1 cellular context compared by ENCODE assay signal in genomic region chr7:77873416-77874327, GRCh38.
A peak's percentile ranks its signal among the peaks of the same experiment; 100 is the strongest.
TF ChIP-seq lines count a peak whose summit lies in the region.
"Not testable (repeated sequence)": the region's sequence is repeated elsewhere in the genome, so short reads cannot be mapped to it uniquely, and the experiment has no call there.

No MANE protein-coding gene starts in this region.

TF ChIP-seq in K562, 482 proteins besides CTCF, POLR2A, EP300 and RAD21 (continued from another document):
- TF ChIP-seq MAX (CRISPR knock-in tag; IDR thresholded peaks at IDR 0.05) (peak; percentile 62), ZNF134 (CRISPR knock-in tag; conservative IDR thresholded peaks at IDR 0.05) (0 out of 2 replicates have a peak, but pooled peaks have one; percentile 25), TAL1 (IDR thresholded peaks at IDR 0.05) (peak; percentile 99), TRIM24 (IDR thresholded peaks at IDR 0.05) (peak; percentile 95 to 97), PHB2 (IDR thresholded peaks at IDR 0.05; ENCODE audit: low read depth) (peak; percentile 92), RB1 (IDR thresholded peaks at IDR 0.05; ENCODE audit: low read depth) (0 out of 2 replicates have a peak, but pooled peaks have one; percentile 14), ZNF639 (CRISPR knock-in tag; conservative IDR thresholded peaks at IDR 0.05 in 1 of 2, IDR thresholded peaks at IDR 0.05 in 1 of 2) (peak in 1 of 2 experiments; percentile 44; a peak in 1 of 4 replicates), DPF2 (IDR thresholded peaks at IDR 0.05) (peak; percentile 93), CBFA2T2 (conservative IDR thresholded peaks at IDR 0.05) (peak; percentile 98), CBX3 (IDR thresholded peaks at IDR 0.05; ENCODE audit: borderline replicate concordance in 1 of 2, low read length in 2 of 2) (peak in 1 of 2 experiments; percentile 20; a peak in 1 of 3 replicates), L3MBTL2 (IDR thresholded peaks at IDR 0.05) (peak; percentile 18; the same call in 1 of the 2 replicates), CEBPB (tag; IDR thresholded peaks at IDR 0.05) (peak; percentile 56), HBP1 (CRISPR knock-in tag; IDR thresholded peaks at IDR 0.05) (0 out of 2 replicates have a peak, but pooled peaks have one; percentile 10), ZNF197 (CRISPR knock-in tag; IDR thresholded peaks at IDR 0.05; ENCODE audit: low read depth) (0 out of 2 replicates have a peak, but pooled peaks have one; percentile 40), GATA2 (CRISPR knock-in tag; IDR thresholded peaks at IDR 0.05) (peak; percentile 98), FOXM1 (IDR thresholded peaks at IDR 0.05; ENCODE audit: low read depth) (peak; percentile 91), MTA1 (IDR thresholded peaks at IDR 0.05; ENCODE audit: borderline replicate concordance) (peak; percentile 32; the same call in 1 of the 2 replicates), ATF7 (IDR thresholded peaks at IDR 0.05) (peak; percentile 55), ZNF175 (CRISPR knock-in tag; IDR thresholded peaks at IDR 0.05; ENCODE audit: low read depth) (0 out of 2 replicates have a peak, but pooled peaks have one; percentile 35), LEF1 (IDR thresholded peaks at IDR 0.05) (peak; percentile 68; the same call in 1 of the 2 replicates), ZBTB11 (CRISPR knock-in tag; IDR thresholded peaks at IDR 0.05) (peak in 1 of 3 experiments; percentile 64; a peak in 2 of 6 replicates), RNF2 (IDR thresholded peaks at IDR 0.05) (peak; percentile 31; the same call in 1 of the 2 replicates), FOXA1 (IDR thresholded peaks at IDR 0.05; ENCODE audit: borderline replicate concordance) (peak; percentile 14; the same call in 1 of the 2 replicates), FOXK2 (conservative IDR thresholded peaks at IDR 0.05 in 1 of 2, IDR thresholded peaks at IDR 0.05 in 1 of 2; ENCODE audit: low read depth in 2 of 2) (0 out of 4 replicates have a peak, but pooled peaks of 1 of the 2 experiments have one; percentile 43), ZNF395 (CRISPR knock-in tag; IDR thresholded peaks at IDR 0.05) (peak; percentile 87; the same call in 1 of the 2 replicates), NR2C1 (IDR thresholded peaks at IDR 0.05) (0 out of 2 replicates have a peak, but pooled peaks have one; percentile 25), POLR2AphosphoS5 (IDR thresholded peaks at IDR 0.05; ENCODE audit: control insufficient read depth, insufficient read depth, low read depth, low read length) (peak; percentile 98), ID3 (tag; IDR thresholded peaks at IDR 0.05) (0 out of 2 replicates have a peak, but pooled peaks have one; percentile 53), NBN (IDR thresholded peaks at IDR 0.05; ENCODE audit: low read depth) (0 out of 2 replicates have a peak, but pooled peaks have one; percentile 56), BCOR (IDR thresholded peaks at IDR 0.05) (peak; percentile 56; the same call in 1 of the 2 replicates), MYC (IDR thresholded peaks at IDR 0.05; ENCODE audit: low read depth, low read length) (peak; percentile 43; the same call in 1 of the 2 replicates), KLF16 (IDR thresholded peaks at IDR 0.05) (peak; percentile 96), TBL1XR1 (IDR thresholded peaks at IDR 0.05; ENCODE audit: low read length in 2 of 2) (peak in 1 of 2 experiments; percentile 78; a peak in 3 of 4 replicates), CHAMP1 (IDR thresholded peaks at IDR 0.05) (peak; percentile 92; the same call in 1 of the 2 replicates)
- TF ChIP-seq FOXM1 (CRISPR knock-in tag; IDR thresholded peaks at IDR 0.05; ENCODE audit: low read depth); NR2C1 (tag; IDR thresholded peaks at IDR 0.05); ID3 (CRISPR knock-in tag; IDR thresholded peaks at IDR 0.05); MYC (CRISPR knock-in tag; IDR thresholded peaks at IDR 0.05; ENCODE audit: borderline replicate concordance, low read depth): not testable (repeated sequence)
